8 cellular contexts compared by ENCODE assay signal in the genomic region with DNA sequence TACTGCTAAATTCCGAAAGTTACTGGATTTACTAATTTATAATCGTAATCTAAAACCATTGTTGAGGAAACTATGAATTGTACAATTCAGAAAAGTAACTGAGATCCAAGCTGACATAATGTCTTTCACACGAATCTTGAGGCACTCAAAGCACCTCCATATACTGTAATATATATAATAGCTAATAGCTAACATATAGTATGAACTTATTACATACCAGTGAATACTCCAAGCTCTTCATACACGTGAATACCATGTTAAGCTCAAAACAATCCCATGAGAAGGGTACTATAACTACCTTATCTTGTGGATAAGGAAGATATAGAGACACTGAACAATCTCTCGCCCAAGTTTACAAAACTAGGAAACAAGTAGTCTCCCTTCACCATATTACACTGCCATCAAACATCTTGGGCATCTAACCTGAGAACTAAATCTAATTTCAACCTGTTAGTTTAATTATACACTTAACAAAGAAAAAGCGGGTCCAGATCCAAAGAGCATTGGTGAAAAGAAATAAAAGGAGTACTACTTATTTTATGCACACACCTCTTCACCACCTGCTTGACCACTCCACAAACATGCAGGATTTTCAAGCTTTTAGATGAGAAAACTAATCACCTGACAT. TPM values are rescaled to one million over a fixed set of nuclear protein-coding genes. Genes with fewer than 3 reads are reported as not detected.
DNase-seq lines count a peak whose midpoint lies in the region; ATAC-seq, FAIRE-seq and TF ChIP-seq lines count a peak whose summit lies in the region.

No MANE protein-coding gene starts in this region.

- ATAC-seq in naive thymus-derived CD8-positive, alpha-beta T cell: no peak
- ATAC-seq in HG03439 (IDR thresholded peaks at IDR 0.05; ENCODE audit: unreplicated experiment): no peak

- H3K4me3 Mint-ChIP-seq in naive thymus-derived CD8-positive, alpha-beta T cell: peak overlapping the region; percentile 92 to 98 (median 98)

- POLR2A ChIA-PET in naive thymus-derived CD8-positive, alpha-beta T cell (lab: Charles Lee): interaction anchor here (1.5 to 6.7 kb wide), 4 partner anchors 11 to 46 kb away, joined by 7 to 178 read pairs (median 48); a partner anchor contains a TSS

- peak overlapping the region; percentile 92 for H3K27ac ChIP-seq in C4-2B
- H3K27ac ChIP-seq in caudate nucleus (ENCODE audit: low read depth, low read length): peak overlapping the region; percentile 100

- TF ChIP-seq CTCF in C4-2B (conservative IDR thresholded peaks at IDR 0.05): no peak
- TF ChIP-seq CTCF in LNCaP clone FGC (IDR thresholded peaks at IDR 0.05; ENCODE audit: control insufficient read depth, extremely low read depth, insufficient read depth): no peak

- DNase-seq in LNCaP clone FGC (ENCODE audit: low read depth) (no peak), caudate nucleus (lab: John Stamatoyannopoulos, UW) (no peak), foreskin melanocyte (no peak), frontal cortex (ENCODE audit: low spot score in 2 of 2) (no peak)
- DNase-seq in naive thymus-derived CD8-positive, alpha-beta T cell: no peak
- DNase-seq in stimulated activated CD4-positive, alpha-beta T cell treated with anti-CD3 and anti-CD28 coated beads, Interleukin-4, amount 100 ng/mL, for 1 hour: no peak

- no peak for FAIRE-seq in frontal cortex (lab: Jason Lieb, UNC)

- H3K9me3 Mint-ChIP-seq in naive thymus-derived CD8-positive, alpha-beta T cell: no peaks in the 10 kb centered on the region

- peak overlapping the region; percentile 99 to 100 (median 99) for H3K27ac Mint-ChIP-seq in naive thymus-derived CD8-positive, alpha-beta T cell

- peaks cover 0 to 30% (median 15%) of the 10 kb centered on the region in 3 donors for H3K36me3 Mint-ChIP-seq in naive thymus-derived CD8-positive, alpha-beta T cell

- peak overlapping the region; percentile 65 for H3K4me3 ChIP-seq in LNCaP clone FGC (ENCODE audit: low read depth, low read length)

- peaks cover 18 to 52% (median 41%) of the 10 kb centered on the region in 4 donors for H3K4me1 Mint-ChIP-seq in naive thymus-derived CD8-positive, alpha-beta T cell

- peaks cover 0 to 3% (median 0%) of the 10 kb centered on the region in 5 donors for H3K27me3 Mint-ChIP-seq in naive thymus-derived CD8-positive, alpha-beta T cell

RNA-seq across cellular contexts. Expression of a gene that starts 1.0 kb away (rescaled TPM):
- 10 to 100 TPM; 27.4 to 27.8 TPM for total RNA-seq in naive thymus-derived CD8-positive, alpha-beta T cell
- 10 to 100 TPM; 46.7 to 54.0 (median 53.2) TPM for polyA plus RNA-seq in naive thymus-derived CD8-positive, alpha-beta T cell
- total RNA-seq in frontal cortex: 17.5 TPM

RNA-seq across cellular contexts. Expression of a gene that starts 1.5 kb away (rescaled TPM):
- total RNA-seq in naive thymus-derived CD8-positive, alpha-beta T cell: under 1 TPM; 0.42 to 0.47 TPM
- under 1 TPM in 1 of 3 donors, not detected in 2; 0.28 TPM for polyA plus RNA-seq in naive thymus-derived CD8-positive, alpha-beta T cell
- total RNA-seq in frontal cortex: 2.9 TPM

RNA-seq across cellular contexts. Expression of a gene that starts 21.5 kb away (rescaled TPM):
- 100 to 1,000 TPM; 139 to 146 TPM for total RNA-seq in naive thymus-derived CD8-positive, alpha-beta T cell
- 100 to 1,000 TPM; 129 to 167 (median 135) TPM for polyA plus RNA-seq in naive thymus-derived CD8-positive, alpha-beta T cell
- total RNA-seq in frontal cortex: 133 TPM

RNA-seq across cellular contexts. Expression of a gene that starts 46.5 kb away (rescaled TPM):
- 100 to 1,000 TPM; 145 to 147 TPM for total RNA-seq in naive thymus-derived CD8-positive, alpha-beta T cell
- polyA plus RNA-seq in naive thymus-derived CD8-positive, alpha-beta T cell: 100 to 1,000 TPM; 260 to 287 (median 260) TPM
- 37.1 TPM for total RNA-seq in frontal cortex
